In genomic region chr16:28802235-28803019, GRCh38 we compare ENCODE assay signal across 8 cellular contexts. TPM values are rescaled to one million over a fixed set of nuclear protein-coding genes. Genes with fewer than 3 reads are reported as not detected.
DNase-seq lines count a peak whose midpoint lies in the region; ATAC-seq and TF ChIP-seq lines count a peak whose summit lies in the region.
"Not testable (repeated sequence)": the region's sequence is repeated elsewhere in the genome, so short reads cannot be mapped to it uniquely, and the experiment has no call there.

No MANE protein-coding gene starts in this region.

- not testable (repeated sequence) for H3K79me2 ChIP-seq in KMS-11 (ENCODE audit: insufficient read depth, low read depth)

- TF ChIP-seq CTCF in KMS-11 (conservative IDR thresholded peaks at IDR 0.05; ENCODE audit: low read depth, low read length) = 0 out of 2 replicates have a peak, but pooled peaks have one; percentile 35
- peak; percentile 55 for TF ChIP-seq CTCF in choroid plexus epithelial cell (conservative IDR thresholded peaks at IDR 0.05; ENCODE audit: low read depth, low read length)
- not testable (repeated sequence) for TF ChIP-seq CTCF in left lung (IDR thresholded peaks at IDR 0.05)
- peak; percentile 9 to 39 (median 36) for TF ChIP-seq CTCF in uterus (IDR thresholded peaks at IDR 0.05)

- intact Hi-C loops in left lung (cut with DNase I); uterus (cut with DNase I; ENCODE audit: low total_unique reads): not testable (repeated sequence)

- DNase-seq in SK-N-DZ (ENCODE audit: low spot score) = peak; percentile 59
- peak; percentile 70 for DNase-seq in activated CD8-positive, alpha-beta memory T cell treated with anti-CD3 and anti-CD28 coated beads, Interleukin-2, amount 50 U/mL, for 4 hours
- DNase-seq in choroid plexus epithelial cell (ENCODE audit: low read depth) = peak; percentile 90
- DNase-seq in left lung = not testable (repeated sequence)
- DNase-seq in stimulated activated CD4-positive, alpha-beta T cell treated with anti-CD3 and anti-CD28 coated beads, Interleukin-12 subunit alpha, Interleukin-12 subunit beta, amount 100 ng/mL, for 4 hours = peak; percentile 39
- peak; percentile 5 to 63 for DNase-seq in uterus

- H3K27ac ChIP-seq in KMS-11, left lung, uterus: not testable (repeated sequence)

- not testable (repeated sequence) for TF ChIP-seq POLR2A in uterus (IDR thresholded peaks at IDR 0.05)

- not testable (repeated sequence) for H3K9me3 ChIP-seq in left lung, uterus

- ATAC-seq in GM18907 (IDR thresholded peaks at IDR 0.05; ENCODE audit: unreplicated experiment) (peak; percentile 76), left lung (peak; percentile 93)

- H3K4me1 ChIP-seq in KMS-11 (ENCODE audit: low read depth, poor library complexity, severe bottlenecking); left lung; uterus: not testable (repeated sequence)

- H3K36me3 ChIP-seq in KMS-11 (ENCODE audit: insufficient read depth); left lung; uterus: not testable (repeated sequence)

- not testable (repeated sequence) for H3K9ac ChIP-seq in KMS-11

- not testable (repeated sequence) for H4K20me1 ChIP-seq in KMS-11 (ENCODE audit: insufficient read depth)

- H3K4me2 ChIP-seq in KMS-11 = not testable (repeated sequence)

- not testable (repeated sequence) for H3K27me3 ChIP-seq in KMS-11 (ENCODE audit: insufficient read depth, low read depth); left lung; uterus

- not testable (repeated sequence) for H3K4me3 ChIP-seq in KMS-11 (IDR thresholded peaks at IDR 0.05; ENCODE audit: insufficient read depth, low read depth, low read length); choroid plexus epithelial cell (ENCODE audit: low read depth, low read length); left lung; uterus

- not testable (repeated sequence) for H2AFZ ChIP-seq in KMS-11 (ENCODE audit: low read depth)

RNA-seq across cellular contexts. Expression of gene ATXN2L, which starts 20.4 kb away (rescaled TPM):
- polyA plus RNA-seq in SK-N-DZ (2014; cell fraction: cytosol; rRNA removed) = 46.8 and 47.0 TPM in 2 replicates
- 124 and 220 TPM in 2 replicates for polyA plus RNA-seq in SK-N-DZ (2014; cell fraction: nucleus; rRNA removed)
- total RNA-seq in left lung (100 to 1,000 TPM; 114 to 153 TPM), uterus (100 to 1,000 TPM in 1 of 4 donors, 10 to 100 TPM in 2, 1 to 10 TPM in 1; 7.2 to 130 (median 35.0) TPM)

RNA-seq across cellular contexts. Expression of gene TUFM, which starts 43.7 kb away (rescaled TPM):
- 285 and 312 TPM in 2 replicates for polyA plus RNA-seq in SK-N-DZ (2014; cell fraction: cytosol; rRNA removed)
- 518 and 753 TPM in 2 replicates for polyA plus RNA-seq in SK-N-DZ (2014; cell fraction: nucleus; rRNA removed)
- total RNA-seq in left lung = 100 to 1,000 TPM; 146 to 176 TPM
- 10 to 100 TPM; 48.3 to 92.9 (median 61.6) TPM for total RNA-seq in uterus

RNA-seq across cellular contexts. Expression of gene NPIPB9, which starts 50.8 kb away (rescaled TPM):
- 0.33 TPM in 1 of 2 replicates, not detected in the other for polyA plus RNA-seq in SK-N-DZ (2014; cell fraction: cytosol; rRNA removed)
- polyA plus RNA-seq in SK-N-DZ (2014; cell fraction: nucleus; rRNA removed) = 0.58 and 2.0 TPM in 2 replicates
- 1 to 10 TPM; 1.2 to 1.5 TPM for total RNA-seq in left lung
- 1 to 10 TPM; 2.4 to 9.8 (median 6.7) TPM for total RNA-seq in uterus
